Comparison of ENCODE assay signal across 2 cellular contexts in genomic region chr3:138336454-138336853, GRCh38.
TF ChIP-seq lines count a peak whose summit lies in the region.

No MANE protein-coding gene starts in this region.

TF ChIP-seq in GM23338, 12 proteins besides CTCF, POLR2A, EP300 and RAD21:
- TF ChIP-seq ETS1 (IDR thresholded peaks at IDR 0.05) (no peak), NANOG (IDR thresholded peaks at IDR 0.05; ENCODE audit: borderline replicate concordance) (no peak), POLR2AphosphoS5 (IDR thresholded peaks at IDR 0.05; ENCODE audit: low read depth) (no peak), EZH2phosphoT487 (IDR thresholded peaks at IDR 0.05; ENCODE audit: unreplicated experiment) (no peak), ZNF331 (CRISPR knock-in tag; IDR thresholded peaks at IDR 0.05; ENCODE audit: low read depth) (no peak), REST (IDR thresholded peaks at IDR 0.05; ENCODE audit: unreplicated experiment) (no peak)
- TF ChIP-seq, protein P1, sequence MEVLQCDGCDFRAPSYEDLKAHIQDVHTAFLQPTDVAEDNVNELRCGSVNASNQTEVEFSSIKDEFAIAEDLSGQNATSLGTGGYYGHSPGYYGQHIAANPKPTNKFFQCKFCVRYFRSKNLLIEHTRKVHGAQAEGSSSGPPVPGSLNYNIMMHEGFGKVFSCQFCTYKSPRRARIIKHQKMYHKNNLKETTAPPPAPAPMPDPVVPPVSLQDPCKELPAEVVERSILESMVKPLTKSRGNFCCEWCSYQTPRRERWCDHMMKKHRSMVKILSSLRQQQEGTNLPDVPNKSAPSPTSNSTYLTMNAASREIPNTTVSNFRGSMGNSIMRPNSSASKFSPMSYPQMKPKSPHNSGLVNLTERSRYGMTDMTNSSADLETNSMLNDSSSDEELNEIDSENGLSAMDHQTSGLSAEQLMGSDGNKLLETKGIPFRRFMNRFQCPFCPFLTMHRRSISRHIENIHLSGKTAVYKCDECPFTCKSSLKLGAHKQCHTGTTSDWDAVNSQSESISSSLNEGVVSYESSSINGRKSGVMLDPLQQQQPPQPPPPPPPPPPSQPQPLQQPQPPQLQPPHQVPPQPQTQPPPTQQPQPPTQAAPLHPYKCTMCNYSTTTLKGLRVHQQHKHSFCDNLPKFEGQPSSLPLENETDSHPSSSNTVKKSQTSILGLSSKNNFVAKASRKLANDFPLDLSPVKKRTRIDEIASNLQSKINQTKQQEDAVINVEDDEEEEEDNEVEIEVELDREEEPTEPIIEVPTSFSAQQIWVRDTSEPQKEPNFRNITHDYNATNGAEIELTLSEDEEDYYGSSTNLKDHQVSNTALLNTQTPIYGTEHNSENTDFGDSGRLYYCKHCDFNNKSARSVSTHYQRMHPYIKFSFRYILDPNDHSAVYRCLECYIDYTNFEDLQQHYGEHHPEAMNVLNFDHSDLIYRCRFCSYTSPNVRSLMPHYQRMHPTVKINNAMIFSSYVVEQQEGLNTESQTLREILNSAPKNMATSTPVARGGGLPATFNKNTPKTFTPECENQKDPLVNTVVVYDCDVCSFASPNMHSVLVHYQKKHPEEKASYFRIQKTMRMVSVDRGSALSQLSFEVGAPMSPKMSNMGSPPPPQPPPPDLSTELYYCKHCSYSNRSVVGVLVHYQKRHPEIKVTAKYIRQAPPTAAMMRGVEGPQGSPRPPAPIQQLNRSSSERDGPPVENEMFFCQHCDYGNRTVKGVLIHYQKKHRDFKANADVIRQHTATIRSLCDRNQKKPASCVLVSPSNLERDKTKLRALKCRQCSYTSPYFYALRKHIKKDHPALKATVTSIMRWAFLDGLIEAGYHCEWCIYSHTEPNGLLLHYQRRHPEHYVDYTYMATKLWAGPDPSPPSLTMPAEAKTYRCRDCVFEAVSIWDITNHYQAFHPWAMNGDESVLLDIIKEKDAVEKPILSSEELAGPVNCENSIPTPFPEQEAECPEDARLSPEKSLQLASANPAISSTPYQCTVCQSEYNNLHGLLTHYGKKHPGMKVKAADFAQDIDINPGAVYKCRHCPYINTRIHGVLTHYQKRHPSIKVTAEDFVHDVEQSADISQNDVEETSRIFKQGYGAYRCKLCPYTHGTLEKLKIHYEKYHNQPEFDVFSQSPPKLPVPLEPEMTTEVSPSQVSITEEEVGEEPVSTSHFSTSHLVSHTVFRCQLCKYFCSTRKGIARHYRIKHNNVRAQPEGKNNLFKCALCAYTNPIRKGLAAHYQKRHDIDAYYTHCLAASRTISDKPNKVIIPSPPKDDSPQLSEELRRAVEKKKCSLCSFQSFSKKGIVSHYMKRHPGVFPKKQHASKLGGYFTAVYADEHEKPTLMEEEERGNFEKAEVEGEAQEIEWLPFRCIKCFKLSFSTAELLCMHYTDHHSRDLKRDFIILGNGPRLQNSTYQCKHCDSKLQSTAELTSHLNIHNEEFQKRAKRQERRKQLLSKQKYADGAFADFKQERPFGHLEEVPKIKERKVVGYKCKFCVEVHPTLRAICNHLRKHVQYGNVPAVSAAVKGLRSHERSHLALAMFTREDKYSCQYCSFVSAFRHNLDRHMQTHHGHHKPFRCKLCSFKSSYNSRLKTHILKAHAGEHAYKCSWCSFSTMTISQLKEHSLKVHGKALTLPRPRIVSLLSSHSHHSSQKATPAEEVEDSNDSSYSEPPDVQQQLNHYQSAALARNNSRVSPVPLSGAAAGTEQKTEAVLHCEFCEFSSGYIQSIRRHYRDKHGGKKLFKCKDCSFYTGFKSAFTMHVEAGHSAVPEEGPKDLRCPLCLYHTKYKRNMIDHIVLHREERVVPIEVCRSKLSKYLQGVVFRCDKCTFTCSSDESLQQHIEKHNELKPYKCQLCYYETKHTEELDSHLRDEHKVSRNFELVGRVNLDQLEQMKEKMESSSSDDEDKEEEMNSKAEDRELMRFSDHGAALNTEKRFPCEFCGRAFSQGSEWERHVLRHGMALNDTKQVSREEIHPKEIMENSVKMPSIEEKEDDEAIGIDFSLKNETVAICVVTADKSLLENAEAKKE (CRISPR knock-in tag; IDR thresholded peaks at IDR 0.05): no peak

TF ChIP-seq in WTC11, 78 proteins besides CTCF, POLR2A, EP300 and RAD21:
- no peak for TF ChIP-seq CDX4 (CRISPR knock-in tag; IDR thresholded peaks at IDR 0.05; ENCODE audit: borderline replicate concordance)
- TF ChIP-seq ZNF232 (CRISPR knock-in tag; IDR thresholded peaks at IDR 0.05): no peak
- no peak for TF ChIP-seq TP53 (CRISPR knock-in tag; IDR thresholded peaks at IDR 0.05)
- TF ChIP-seq PRRX2 (CRISPR knock-in tag; IDR thresholded peaks at IDR 0.05): no peak
- TF ChIP-seq ZNF219 (CRISPR knock-in tag; IDR thresholded peaks at IDR 0.05; ENCODE audit: borderline replicate concordance): no peak
- no peak for TF ChIP-seq ZBTB21 (CRISPR knock-in tag; IDR thresholded peaks at IDR 0.05; ENCODE audit: borderline replicate concordance)
- TF ChIP-seq, protein P2, sequence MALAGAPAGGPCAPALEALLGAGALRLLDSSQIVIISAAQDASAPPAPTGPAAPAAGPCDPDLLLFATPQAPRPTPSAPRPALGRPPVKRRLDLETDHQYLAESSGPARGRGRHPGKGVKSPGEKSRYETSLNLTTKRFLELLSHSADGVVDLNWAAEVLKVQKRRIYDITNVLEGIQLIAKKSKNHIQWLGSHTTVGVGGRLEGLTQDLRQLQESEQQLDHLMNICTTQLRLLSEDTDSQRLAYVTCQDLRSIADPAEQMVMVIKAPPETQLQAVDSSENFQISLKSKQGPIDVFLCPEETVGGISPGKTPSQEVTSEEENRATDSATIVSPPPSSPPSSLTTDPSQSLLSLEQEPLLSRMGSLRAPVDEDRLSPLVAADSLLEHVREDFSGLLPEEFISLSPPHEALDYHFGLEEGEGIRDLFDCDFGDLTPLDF (CRISPR knock-in tag; IDR thresholded peaks at IDR 0.05): no peak
- TF ChIP-seq, protein P3, sequence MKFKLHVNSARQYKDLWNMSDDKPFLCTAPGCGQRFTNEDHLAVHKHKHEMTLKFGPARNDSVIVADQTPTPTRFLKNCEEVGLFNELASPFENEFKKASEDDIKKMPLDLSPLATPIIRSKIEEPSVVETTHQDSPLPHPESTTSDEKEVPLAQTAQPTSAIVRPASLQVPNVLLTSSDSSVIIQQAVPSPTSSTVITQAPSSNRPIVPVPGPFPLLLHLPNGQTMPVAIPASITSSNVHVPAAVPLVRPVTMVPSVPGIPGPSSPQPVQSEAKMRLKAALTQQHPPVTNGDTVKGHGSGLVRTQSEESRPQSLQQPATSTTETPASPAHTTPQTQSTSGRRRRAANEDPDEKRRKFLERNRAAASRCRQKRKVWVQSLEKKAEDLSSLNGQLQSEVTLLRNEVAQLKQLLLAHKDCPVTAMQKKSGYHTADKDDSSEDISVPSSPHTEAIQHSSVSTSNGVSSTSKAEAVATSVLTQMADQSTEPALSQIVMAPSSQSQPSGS (CRISPR knock-in tag; IDR thresholded peaks at IDR 0.05; ENCODE audit: borderline replicate concordance, low read depth): no peak
